Comparison of ENCODE assay signal across 25 cellular contexts in the genomic region with DNA sequence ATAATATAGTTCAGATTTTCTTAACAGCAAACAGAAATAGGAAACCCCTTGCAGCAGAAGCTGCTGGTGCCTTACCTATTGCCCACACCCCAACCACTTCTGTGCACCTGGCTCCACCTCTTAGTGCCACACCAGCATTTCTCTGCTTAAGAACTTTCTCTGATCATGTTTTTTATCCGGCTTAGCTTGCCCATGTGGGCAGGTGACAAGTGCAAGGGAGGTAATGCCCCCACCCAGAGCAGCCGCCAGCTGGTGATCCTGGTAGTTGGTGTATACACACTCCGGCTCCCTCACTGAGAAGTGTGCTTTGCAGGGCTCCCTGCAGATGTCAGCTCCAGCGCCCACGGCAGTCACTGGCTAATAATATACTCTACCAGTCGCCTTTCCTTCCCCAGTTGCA.
DNase-seq lines count a peak whose midpoint lies in the region; ATAC-seq and TF ChIP-seq lines count a peak whose summit lies in the region.
"Had no signal": no experiment of that assay in that cellular context is flagged by ENCODE, and none has a peak within 500 bp of the region (broad histone marks: within the 10 kb centered on the region; RNA-seq: fewer than 3 reads in every experiment).

No MANE protein-coding gene starts in this region.

- H3K4me1 ChIP-seq in cardiac muscle cell (ENCODE audit: low read depth) (peaks cover 9% of the 10 kb centered on the region), mammary epithelial cell (ENCODE audit: insufficient read depth, low read length) (peaks cover 5% of the 10 kb centered on the region)
- H3K4me1 ChIP-seq: ascending aorta, left lung, testis, uterus had no signal

- H3K9me3 ChIP-seq in cardiac muscle cell (ENCODE audit: low read depth) (no peaks in the 10 kb centered on the region), mammary epithelial cell (replicated peaks; ENCODE audit: insufficient read depth, low read length) (no peaks in the 10 kb centered on the region)
- H3K9me3 ChIP-seq: ascending aorta, left lung, ovary, testis, uterus had no signal

- H4K20me1 ChIP-seq in mammary epithelial cell (ENCODE audit: insufficient read depth, low read length) = no peaks in the 10 kb centered on the region

- H2AFZ ChIP-seq in mammary epithelial cell (ENCODE audit: low read depth, low read length) = no peak overlapping the region

- H3K36me3 ChIP-seq in cardiac muscle cell (peaks cover 55% of the 10 kb centered on the region), mammary epithelial cell (ENCODE audit: insufficient read depth, low read length) (no peaks in the 10 kb centered on the region)
- H3K36me3 ChIP-seq: ascending aorta, left lung, ovary, uterus had no signal

- H3K27me3 ChIP-seq in cardiac muscle cell = no peaks in the 10 kb centered on the region
- H3K27me3 ChIP-seq in mammary epithelial cell (ENCODE audit: insufficient read depth, low read length) = no peaks in the 10 kb centered on the region
- H3K27me3 ChIP-seq: ascending aorta, left lung, ovary, testis, uterus had no signal

- intact Hi-C loops in Right ventricle myocardium inferior (cut with DNase I) = no loop called here
- intact Hi-C loops in mammary epithelial cell (cut with micrococcal nuclease) = no loop called here

- H3K79me2 ChIP-seq in mammary epithelial cell (ENCODE audit: insufficient read depth, low read length) = no peaks in the 10 kb centered on the region

- H3K27ac ChIP-seq in cardiac muscle cell (peak overlapping the region; percentile 42), mammary epithelial cell (ENCODE audit: insufficient read depth, low read depth, low read length) (no peak overlapping the region)
- H3K27ac ChIP-seq: ascending aorta, C4-2B, left lung, ovary, testis, uterus, VCaP had no signal

- H3K4me3 ChIP-seq in cardiac muscle cell = no peak overlapping the region
- H3K4me3 ChIP-seq in mammary epithelial cell (replicated peaks in 1 of 3; ENCODE audit: insufficient read depth in 1 of 3, low read depth in 2 of 3, low read length in 3 of 3) = no peak overlapping the region
- H3K4me3 ChIP-seq: ascending aorta, left lung, ovary, testis, uterus had no signal

- ATAC-seq in Right ventricle myocardium inferior = no peak
- ATAC-seq in GM21526 (IDR thresholded peaks at IDR 0.05; ENCODE audit: low FRiP score, unreplicated experiment) = no peak
- ATAC-seq: HCT116; left lung; natural killer cell treated with Interleukin-12 subunit alpha and Interleukin-12 subunit beta and Interleukin-15 and Interleukin-18, amount 100 ng/mL, for 72 hours; SK-N-SH treated with all-trans-retinoic acid at 6 μM for 48 hours had no signal

- H3K9ac ChIP-seq in mammary epithelial cell (ENCODE audit: insufficient read depth, low read length) = no peak overlapping the region

- in situ Hi-C loops in mammary epithelial cell (cut with MboI; ENCODE audit: low sequenced_read_pairs in 2 of 2) = no loop called here

- H3K4me2 ChIP-seq in mammary epithelial cell (ENCODE audit: insufficient read depth, low read depth, low read length) = no peak overlapping the region

- 93% methylated on average over 6 of the region's 6 CpGs for WGBS in mammary epithelial cell (ENCODE audit: low coverage, missing lambda C conversion rate)

- BruUV-seq in mammary epithelial cell (replicated peaks; lab: Mats Ljungman, UMichigan) = no TSS peak

- dilution Hi-C loops in mammary epithelial cell (cut with HindIII; ENCODE audit: low sequenced_read_pairs) = no loop called here

- CTCF ChIA-PET in mammary epithelial cell (lab: Charles Lee; ENCODE audit: low non-redundant PET) = no interaction called here

- no peak for DNase-seq in cardiac muscle cell (ENCODE audit: low read depth in 1 of 2, low spot score in 1 of 2)
- DNase-seq in Right ventricle myocardium inferior (ENCODE audit: missing footprints) = no peak
- peak; percentile 87 for DNase-seq in NCI-H2171 treated with DMSO at 0.1 percent for 48 hours (lab: John Stamatoyannopoulos, UW)
- peak; percentile 93 for DNase-seq in RPMI8226
- no peak for DNase-seq in mammary epithelial cell
- no peak for DNase-seq in cerebellar nuclear complex (lab: John Stamatoyannopoulos, UW)
- no peak for DNase-seq in activated gamma-delta T cell (lab: John Stamatoyannopoulos, UW)
- DNase-seq: activated naive CD8-positive, alpha-beta T cell treated with anti-CD3 and anti-CD28 coated beads for 36 hours; caudate nucleus; DMS153; hypothalamus; left lung; NCI-H1436; ovary; retina; stimulated activated CD4-positive, alpha-beta T cell treated with anti-CD3 and anti-CD28 coated beads, Interleukin-4, amount 100 ng/mL, for 1 hour; testis; uterus had no signal

- TF ChIP-seq CTCF in cardiac muscle cell (IDR thresholded peaks at IDR 0.05; ENCODE audit: low read depth, low read length) = no peak
- TF ChIP-seq CTCF in mammary epithelial cell (conservative IDR thresholded peaks at IDR 0.05 in 1 of 2, IDR thresholded peaks at IDR 0.05 in 1 of 2; ENCODE audit: extremely low read depth in 1 of 2, insufficient read depth in 1 of 2, low read depth in 1 of 2, low read length in 2 of 2) = no peak

Comparison
In these comparisons a context has a peak if more than half of its experiments do, and no peak if none do; other contexts are left out.
1. DNase-seq: peak in NCI-H2171 treated with DMSO at 0.1 percent for 48 hours (single experiment) and RPMI8226 (single experiment); none in cardiac muscle cell (0 of 2), Right ventricle myocardium inferior (single experiment), mammary epithelial cell (single experiment), cerebellar nuclear complex (0 of 2) and activated gamma-delta T cell (single experiment).